ENCODE assay signal across 8 cellular contexts in genomic region chr6:52993461-52993860, GRCh38. TPM values are rescaled to one million over a fixed set of nuclear protein-coding genes. Genes with fewer than 3 reads are reported as not detected.
A peak's percentile ranks its signal among the peaks of the same experiment; 100 is the strongest.
DNase-seq lines count a peak whose midpoint lies in the region; ATAC-seq, FAIRE-seq and TF ChIP-seq lines count a peak whose summit lies in the region.

No MANE protein-coding gene starts in this region.

- H3K36me3 ChIP-seq in MG63 (no peaks in the 10 kb centered on the region), H1 (ENCODE audit: control insufficient read depth in 2 of 4, insufficient read depth in 4 of 4, low read length in 3 of 4) (no peaks in the 10 kb centered on the region)

- no peaks in the 10 kb centered on the region for H3K36me3 Mint-ChIP-seq in natural killer cell

- TF ChIP-seq CTCF in H1 (IDR thresholded peaks at IDR 0.05; ENCODE audit: control extremely low read depth in 1 of 3, insufficient read depth in 1 of 3, low read depth in 1 of 3, low read length in 3 of 3) (no peak), natural killer cell (IDR thresholded peaks at IDR 0.05) (no peak)

- no peaks in the 10 kb centered on the region for H3K27me3 ChIP-seq in MG63
- H3K27me3 ChIP-seq in H1 (replicated peaks in 1 of 4; ENCODE audit: control insufficient read depth in 3 of 4, extremely low read depth in 1 of 4, insufficient read depth in 3 of 4, low read length in 3 of 4): no peaks in the 10 kb centered on the region

- H2BK120ac ChIP-seq in H1 (replicated peaks; ENCODE audit: low read depth, low read length): no peak overlapping the region

- TF ChIP-seq RAD21 in H1 (IDR thresholded peaks at IDR 0.05 in 1 of 2, conservative IDR thresholded peaks at IDR 0.05 in 1 of 2; ENCODE audit: low read depth in 2 of 2, low read length in 2 of 2): no peak

- no peak overlapping the region for H2BK20ac ChIP-seq in H1 (ENCODE audit: low read length)

- no peak overlapping the region for H4K5ac ChIP-seq in H1 (ENCODE audit: insufficient read length, low read depth, low read length)

- H2BK15ac ChIP-seq in H1 (ENCODE audit: low read length): no peak overlapping the region

- DNase-seq in Ammon's horn (ENCODE audit: low spot score) (peak; percentile 16), MG63 (no peak), H1 (ENCODE audit: low read depth in 1 of 2, low spot score in 2 of 2) (no peak), natural killer cell (no peak), NOMO-1 (lab: John Stamatoyannopoulos, UW; ENCODE audit: unreplicated experiment in 2 of 2) (no peak), mesenteric fat pad (ENCODE audit: low spot score) (no peak)

- no peaks in the 10 kb centered on the region for H3K79me2 ChIP-seq in H1 (ENCODE audit: control insufficient read depth in 1 of 2, insufficient read depth in 2 of 2, low read length in 2 of 2)

- H3K27me3 Mint-ChIP-seq in natural killer cell (ENCODE audit: low read depth in 2 of 2): peaks cover under 1 to 13% of the 10 kb centered on the region in 2 donors

- peak overlapping the region; percentile 58 for H3K4me3 ChIP-seq in MG63
- peak overlapping the region in 3 of 4 experiments; percentile 72 to 77 (median 75); a peak in 4 of 8 replicates for H3K4me3 ChIP-seq in H1 (ENCODE audit: extremely low read depth in 1 of 4, insufficient read depth in 2 of 4, low read depth in 3 of 4, low read length in 4 of 4)

- WGBS in H1 (ENCODE audit: extremely low coverage in 1 of 2, insufficient coverage in 1 of 2, insufficient read length in 1 of 2, insufficient replicate concordance in 2 of 2, low coverage in 1 of 2, low lambda C conversion rate in 2 of 2, missing lambda C conversion rate in 1 of 2), 2 experiments: 82% methylated on average over 2 of the region's 2 CpGs; no CpG with 5 or more reads in 1 of the 2 experiments

- TF ChIP-seq EP300 in H1 (IDR thresholded peaks at IDR 0.05; ENCODE audit: borderline replicate concordance in 1 of 2, low read depth in 2 of 2, low read length in 2 of 2): no peak

- no peak overlapping the region for H3K18ac ChIP-seq in H1 (ENCODE audit: extremely low read depth, low read length)

- no peaks in the 10 kb centered on the region; a peak in 1 of 7 replicates for H3K4me1 ChIP-seq in H1 (replicated peaks in 1 of 4; ENCODE audit: control insufficient read depth in 3 of 4, insufficient read depth in 4 of 4, low read length in 3 of 4)

- no peak for TF ChIP-seq POLR2A in H1 (IDR thresholded peaks at IDR 0.05; ENCODE audit: control extremely low read depth in 1 of 2, low read depth in 2 of 2, low read length in 2 of 2)

- no peak overlapping the region for H3K56ac ChIP-seq in H1 (replicated peaks; ENCODE audit: insufficient read length, low read depth, low read length)

- ATAC-seq in natural killer cell (no peak), GM21528 (IDR thresholded peaks at IDR 0.05; ENCODE audit: low FRiP score, unreplicated experiment) (no peak), GM21367 (IDR thresholded peaks at IDR 0.05; ENCODE audit: unreplicated experiment) (no peak)

- peak overlapping the region; percentile 54 for H3K4me3 Mint-ChIP-seq in natural killer cell

- no peak overlapping the region for H3K23ac ChIP-seq in H1 (ENCODE audit: insufficient read length)

- no peak overlapping the region for H2AFZ ChIP-seq in H1 (ENCODE audit: low read length)

- no peak overlapping the region for H3K4ac ChIP-seq in H1 (replicated peaks; ENCODE audit: insufficient read length, low read depth, low read length)

- H3K23me2 ChIP-seq in H1 (ENCODE audit: low read depth, low read length): no peaks in the 10 kb centered on the region; the same call in 1 of the 2 replicates

- H3K27ac Mint-ChIP-seq in natural killer cell: peak overlapping the region in 1 of 2 donors; percentile 9

- H4K8ac ChIP-seq in H1 (ENCODE audit: extremely low read depth, insufficient read depth, low read length): no peak overlapping the region

- POLR2A ChIA-PET in H1 (lab: Charles Lee; ENCODE audit: partially characterized antibody): interaction anchor here (0.7 to 2.6 kb wide), 6 partner anchors 8 to 366 kb away, joined by 3 to 10 read pairs (median 4); partner anchors contain the start of gene FBXO9

- peak overlapping the region; percentile 88 to 91; a peak in 3 of 4 replicates for H3K4me2 ChIP-seq in H1 (ENCODE audit: insufficient read depth in 1 of 2, low read depth in 2 of 2, low read length in 2 of 2)

- intact Hi-C loops in natural killer cell (cut with micrococcal nuclease): loop anchor here (10.0 kb wide), 1 partner anchor 351 kb away; the partner anchor contains the start of gene ELOVL5

- peaks cover 32 to 34% of the 10 kb centered on the region in 2 donors for H3K4me1 Mint-ChIP-seq in natural killer cell

- no peaks in the 10 kb centered on the region for H3K79me1 ChIP-seq in H1 (ENCODE audit: low read depth, low read length)

- H4K91ac ChIP-seq in H1 (replicated peaks; ENCODE audit: insufficient read length, low read length): no peak overlapping the region

- H2AK5ac ChIP-seq in H1 (ENCODE audit: low read depth, low read length): no peak overlapping the region

- peaks cover 0 to 1% of the 10 kb centered on the region in 2 experiments for H4K20me1 ChIP-seq in H1 (replicated peaks in 1 of 2; ENCODE audit: control insufficient read depth in 1 of 2, insufficient read depth in 2 of 2, low read length in 2 of 2)

- H3K14ac ChIP-seq in H1 (ENCODE audit: insufficient read length): no peak overlapping the region

- H2BK12ac ChIP-seq in H1 (ENCODE audit: low read depth, low read length): no peak overlapping the region

- no peak overlapping the region for H3K9ac ChIP-seq in H1 (replicated peaks in 1 of 4; ENCODE audit: extremely low read depth in 1 of 4, low read depth in 3 of 4, low read length in 3 of 4)

- H3K9me3 Mint-ChIP-seq in natural killer cell: no peaks in the 10 kb centered on the region

- H3K27ac ChIP-seq in H1 (ENCODE audit: low read depth, low read length): no peak overlapping the region

- CTCF ChIA-PET in H1 (lab: Charles Lee; ENCODE audit: partially characterized antibody): interaction anchor here (0.6 to 3.4 kb wide), 15 partner anchors 9 to 324 kb away, joined by 3 to 21 read pairs (median 3); partner anchors contain the start of gene GSTA5

- H3K9me3 ChIP-seq in MG63: no peaks in the 10 kb centered on the region
- H3K9me3 ChIP-seq in H1 (ENCODE audit: insufficient read depth in 2 of 2, low read depth in 1 of 2, low read length in 1 of 2): no peaks in the 10 kb centered on the region

- no peak for FAIRE-seq in H1 (lab: Jason Lieb, UNC)

- H2BK5ac ChIP-seq in H1 (ENCODE audit: low read depth, low read length): no peak overlapping the region

TF ChIP-seq in H1, 55 proteins besides CTCF, POLR2A, EP300 and RAD21:
- TF ChIP-seq SP4 (IDR thresholded peaks at IDR 0.05; ENCODE audit: low read length) (no peak), TCF12 (IDR thresholded peaks at IDR 0.05; ENCODE audit: low read depth, low read length) (no peak), POU5F1 (IDR thresholded peaks at IDR 0.05; ENCODE audit: low read depth, low read length) (no peak), SUZ12 (IDR thresholded peaks at IDR 0.05; ENCODE audit: low read length) (no peak), GABPA (IDR thresholded peaks at IDR 0.05; ENCODE audit: borderline replicate concordance, insufficient read depth, low read length) (no peak), MAX (IDR thresholded peaks at IDR 0.05) (no peak), HDAC2 (IDR thresholded peaks at IDR 0.05; ENCODE audit: borderline replicate concordance in 1 of 2, low read depth in 2 of 2, low read length in 2 of 2) (no peak), RXRA (IDR thresholded peaks at IDR 0.05; ENCODE audit: insufficient read depth, low read depth, low read length) (no peak), SP1 (IDR thresholded peaks at IDR 0.05; ENCODE audit: low read depth, low read length) (no peak), SIRT6 (IDR thresholded peaks at IDR 0.05; ENCODE audit: low read length) (no peak), SRF (IDR thresholded peaks at IDR 0.05; ENCODE audit: low read depth, low read length) (no peak), CTBP2 (IDR thresholded peaks at IDR 0.05; ENCODE audit: borderline replicate concordance, insufficient read depth, insufficient read length, low read length) (no peak), BACH1 (IDR thresholded peaks at IDR 0.05; ENCODE audit: low read length) (no peak)
- TF ChIP-seq, protein P1, sequence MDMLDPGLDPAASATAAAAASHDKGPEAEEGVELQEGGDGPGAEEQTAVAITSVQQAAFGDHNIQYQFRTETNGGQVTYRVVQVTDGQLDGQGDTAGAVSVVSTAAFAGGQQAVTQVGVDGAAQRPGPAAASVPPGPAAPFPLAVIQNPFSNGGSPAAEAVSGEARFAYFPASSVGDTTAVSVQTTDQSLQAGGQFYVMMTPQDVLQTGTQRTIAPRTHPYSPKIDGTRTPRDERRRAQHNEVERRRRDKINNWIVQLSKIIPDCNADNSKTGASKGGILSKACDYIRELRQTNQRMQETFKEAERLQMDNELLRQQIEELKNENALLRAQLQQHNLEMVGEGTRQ (IDR thresholded peaks at IDR 0.05; ENCODE audit: low read length): no peak

RNA-seq across cellular contexts. Expression of gene GSTA4, which starts 1.6 kb away (rescaled TPM):
- total RNA-seq in MG63 (2014; rRNA removed; shearing (Covaris generic); ENCODE audit: low replicate concordance): 15.3 and 28.5 TPM in 2 replicates
- total RNA-seq in H1 (2021; fragmentation: NEBNext Ultra II Directional; extraction: Animal tissue kit (Norgen Biotek cat#: 25700)): 13.2 and 13.9 TPM in 2 replicates
- polyA plus RNA-seq in H1 (2011; rRNA removed): 12.6 and 21.6 TPM in 2 replicates
- polyA plus RNA-seq in H1 (2011; cell fraction: cytosol; rRNA removed): 25.8 TPM
- 5.2 TPM for polyA plus RNA-seq in H1 (2011; cell fraction: nucleus; rRNA removed)
- 16.3 to 20.3 TPM (median 18.1 TPM) in 4 replicates for polyA plus RNA-seq in H1 (2012, experiment 1 of 2)
- polyA plus RNA-seq in H1 (2012, experiment 2 of 2): 14.5 TPM
- polyA plus RNA-seq in H1 (2013, experiment 1 of 2): 15.1 TPM
- 13.9 TPM for polyA plus RNA-seq in H1 (2013, experiment 2 of 2)
- polyA minus RNA-seq in H1 (2011; rRNA and poly(A)+ RNA removed): 8.0 and 8.5 TPM in 2 replicates
- 4.6 TPM for polyA minus RNA-seq in H1 (2011; cell fraction: cytosol; rRNA and poly(A)+ RNA removed)
- polyA minus RNA-seq in H1 (2011; cell fraction: nucleus; rRNA and poly(A)+ RNA removed): 6.3 TPM
- total RNA-seq in natural killer cell (1 to 10 TPM in 2 of 3 donors, under 1 TPM in 1; 0.55 to 2.5 (median 1.8) TPM), mesenteric fat pad (20.4 TPM)
